In genomic region chr9:131160416-131161112, GRCh38 we compare ENCODE assay signal across 22 cellular contexts. TPM values are rescaled to one million over a fixed set of nuclear protein-coding genes. Genes with fewer than 3 reads are reported as not detected.
A peak's percentile ranks its signal among the peaks of the same experiment; 100 is the strongest.
DNase-seq lines count a peak whose midpoint lies in the region; ATAC-seq and TF ChIP-seq lines count a peak whose summit lies in the region.
"Had no signal": no experiment of that assay in that cellular context is flagged by ENCODE, and none has a peak within 500 bp of the region (broad histone marks: within the 10 kb centered on the region; RNA-seq: fewer than 3 reads in every experiment).

No MANE protein-coding gene starts in this region.

- no peak overlapping the region for H2BK5ac ChIP-seq in mesenchymal stem cell (ENCODE audit: low read depth, low read length, poor library complexity, severe bottlenecking)

- TF ChIP-seq CTCF in endodermal cell (conservative IDR thresholded peaks at IDR 0.05) = no peak
- TF ChIP-seq CTCF in OCI-LY7 (conservative IDR thresholded peaks at IDR 0.05; ENCODE audit: low read length) = no peak

- WGBS in endodermal cell (ENCODE audit: insufficient coverage in 1 of 2, insufficient read length in 1 of 2), 2 experiments = 93% methylated on average over 1 of the region's 1 CpG; no CpG with 5 or more reads in 1 of the 2 experiments
- WGBS in mesenchymal stem cell = 100% methylated on average over 1 of the region's 1 CpG

- H2AFZ ChIP-seq in mesenchymal stem cell (ENCODE audit: low read depth, low read length) = no peak overlapping the region
- H2AFZ ChIP-seq in OCI-LY7 (ENCODE audit: low read length) = no peak overlapping the region

- POLR2A ChIA-PET in OCI-LY7 (lab: Charles Lee) = no interaction called here

- no peak overlapping the region for H2BK120ac ChIP-seq in mesenchymal stem cell (ENCODE audit: low read depth, low read length)

- H3K9ac ChIP-seq in endodermal cell (ENCODE audit: extremely low read depth, low read length, poor library complexity, severe bottlenecking) (no peak overlapping the region), mesenchymal stem cell (ENCODE audit: low read length) (no peak overlapping the region)

- H3K4ac ChIP-seq in mesenchymal stem cell (ENCODE audit: low read depth in 1 of 2, low read length in 2 of 2) = no peak overlapping the region

- H3K79me2 ChIP-seq in OCI-LY7 (ENCODE audit: insufficient read depth, low read depth, low read length) = no peaks in the 10 kb centered on the region

- no peak overlapping the region for H3K27ac ChIP-seq in endodermal cell (ENCODE audit: low read depth, low read length)
- H3K27ac ChIP-seq in mesenchymal stem cell (ENCODE audit: low read length, poor library complexity, severe bottlenecking) = peak overlapping the region; percentile 70
- no peak overlapping the region for H3K27ac ChIP-seq in OCI-LY7 (ENCODE audit: low read depth, low read length, poor library complexity, severe bottlenecking)
- H3K27ac ChIP-seq: A549, Peyer's patch, SK-N-MC had no signal

- H2AK5ac ChIP-seq in mesenchymal stem cell (ENCODE audit: low read length, severe bottlenecking) = no peak overlapping the region

- no peak overlapping the region for H3K18ac ChIP-seq in mesenchymal stem cell (ENCODE audit: low read depth in 1 of 2, low read length in 2 of 2)

- H3K4me1 ChIP-seq in endodermal cell (ENCODE audit: control insufficient read depth, insufficient read depth, low read length) = no peaks in the 10 kb centered on the region
- H3K4me1 ChIP-seq in mesenchymal stem cell (ENCODE audit: control insufficient read depth, insufficient read depth, low read depth, low read length) = peaks cover 2% of the 10 kb centered on the region
- no peaks in the 10 kb centered on the region for H3K4me1 ChIP-seq in OCI-LY7 (ENCODE audit: insufficient read depth, low read length, poor library complexity, severe bottlenecking)
- H3K4me1 ChIP-seq: A549, Peyer's patch had no signal

- H3K27me3 Mint-ChIP-seq in endodermal cell (ENCODE audit: insufficient read depth) = no peaks in the 10 kb centered on the region
- H3K27me3 Mint-ChIP-seq: CD4-positive, alpha-beta memory T cell had no signal

- in situ Hi-C loops in ACHN (cut with HindIII; ENCODE audit: low pct_ligation_motif_present, low pct_unique_long_range_greater_than_20kb, low sequenced_read_pairs) = no loop called here

- H3K36me3 ChIP-seq in endodermal cell (ENCODE audit: control insufficient read depth, insufficient read depth, low read length) (peaks cover 58% of the 10 kb centered on the region), mesenchymal stem cell (ENCODE audit: control insufficient read depth in 1 of 2, insufficient read depth in 2 of 2, low read depth in 1 of 2, low read length in 2 of 2) (peaks cover 21 to 75% of the 10 kb centered on the region in 2 experiments), OCI-LY7 (ENCODE audit: insufficient read depth, low read length) (peaks cover 84% of the 10 kb centered on the region)

- no peak overlapping the region for H2BK15ac ChIP-seq in mesenchymal stem cell (ENCODE audit: low read depth, poor library complexity, severe bottlenecking)

- DNase-seq in ACHN (peak; percentile 55), DMS53 treated with DMSO at 0.1 percent for 48 hours (lab: John Stamatoyannopoulos, UW; ENCODE audit: unreplicated experiment) (peak; percentile 81), endodermal cell (no peak), mesenchymal stem cell (no peak), OCI-LY7 (ENCODE audit: low spot score) (no peak), SK-N-DZ (ENCODE audit: low spot score) (no peak)
- DNase-seq: C1 segment of cervical spinal cord; CD4-positive, alpha-beta memory T cell; COR-L47; DND-41; KBM-7; MG63; NCI-H2029; NCI-H2227 treated with DMSO at 0.1 percent for 48 hours; NCI-H526 treated with DMSO at 0.1 percent for 48 hours; OCI-M1; Peyer's patch; SHP77 treated with DMSO at 0.1 percent for 48 hours had no signal

- ATAC-seq in HG03159 (IDR thresholded peaks at IDR 0.05; ENCODE audit: unreplicated experiment) = no peak
- ATAC-seq: A549, HCT116 had no signal

- peaks cover 18% of the 10 kb centered on the region for H3K4me1 Mint-ChIP-seq in endodermal cell

- no peaks in the 10 kb centered on the region for H4K20me1 ChIP-seq in OCI-LY7 (ENCODE audit: insufficient read depth, low read length)

- H3K4me3 Mint-ChIP-seq in endodermal cell = no peak overlapping the region
- H3K4me3 Mint-ChIP-seq: CD4-positive, alpha-beta memory T cell had no signal

- H3K4me3 ChIP-seq in endodermal cell (ENCODE audit: low read length) (no peak overlapping the region), mesenchymal stem cell (ENCODE audit: insufficient read depth in 1 of 2, low read depth in 1 of 2, low read length in 2 of 2) (no peak overlapping the region), OCI-LY7 (ENCODE audit: low read depth, low read length, poor library complexity, severe bottlenecking) (no peak overlapping the region)
- H3K4me3 ChIP-seq: A549, MG63, Peyer's patch, SK-N-MC had no signal

- intact Hi-C loops in OCI-LY7 (cut with micrococcal nuclease; ENCODE audit: unreplicated experiment) = no loop called here

- H2BK12ac ChIP-seq in mesenchymal stem cell (ENCODE audit: low read length in 2 of 2) = no peak overlapping the region

- no peak overlapping the region for H3K4me2 ChIP-seq in mesenchymal stem cell (ENCODE audit: low read length, poor library complexity, severe bottlenecking)
- H3K4me2 ChIP-seq in OCI-LY7 (ENCODE audit: low read length) = no peak overlapping the region
- H3K4me2 ChIP-seq: A549 had no signal

- H3K23ac ChIP-seq in mesenchymal stem cell (ENCODE audit: low read length in 2 of 2) = no peak overlapping the region

- H4K8ac ChIP-seq in mesenchymal stem cell (ENCODE audit: low read length) = no peak overlapping the region

- H3K9me3 Mint-ChIP-seq in endodermal cell = no peaks in the 10 kb centered on the region
- H3K9me3 Mint-ChIP-seq: CD4-positive, alpha-beta memory T cell had no signal

- H3K79me1 ChIP-seq in mesenchymal stem cell (replicated peaks; ENCODE audit: low read length, poor library complexity, severe bottlenecking) = peaks cover 20% of the 10 kb centered on the region

- H3K9me3 ChIP-seq in endodermal cell (ENCODE audit: control insufficient read depth, low read length) (no peaks in the 10 kb centered on the region), mesenchymal stem cell (ENCODE audit: control insufficient read depth, low read length) (no peaks in the 10 kb centered on the region), OCI-LY7 (ENCODE audit: low read length) (no peaks in the 10 kb centered on the region)
- H3K9me3 ChIP-seq: A549, MG63, Peyer's patch had no signal

- H3K27ac Mint-ChIP-seq in endodermal cell = peak overlapping the region; percentile 35
- H3K27ac Mint-ChIP-seq: CD4-positive, alpha-beta memory T cell had no signal

- H3K27me3 ChIP-seq in endodermal cell (ENCODE audit: control insufficient read depth, insufficient read depth, low read length, poor library complexity, severe bottlenecking) (no peaks in the 10 kb centered on the region), mesenchymal stem cell (ENCODE audit: control insufficient read depth in 1 of 2, insufficient read depth in 1 of 2, low read length in 2 of 2) (no peaks in the 10 kb centered on the region)
- H3K27me3 ChIP-seq: MG63, Peyer's patch had no signal

- no peak overlapping the region for H4K91ac ChIP-seq in mesenchymal stem cell (ENCODE audit: low read length)

- no peaks in the 10 kb centered on the region for H3K9me2 ChIP-seq in OCI-LY7 (ENCODE audit: insufficient read depth, low read length)

- H3K36me3 Mint-ChIP-seq in endodermal cell (ENCODE audit: low read depth) = peaks cover 62% of the 10 kb centered on the region

- no TSS peak for BruUV-seq in OCI-LY7 (replicated peaks; lab: Mats Ljungman, UMichigan)

- CTCF ChIA-PET in OCI-LY7 (lab: Charles Lee; ENCODE audit: unreplicated experiment) = no interaction called here

- no peak overlapping the region for H3K14ac ChIP-seq in mesenchymal stem cell (ENCODE audit: low read length in 2 of 2)

RNA-seq across cellular contexts. Expression of gene NUP214, which starts 35.2 kb away (rescaled TPM):
- total RNA-seq in endodermal cell = 10 to 100 TPM; 56.7 to 59.9 TPM
- polyA plus RNA-seq in endodermal cell (2013, experiment 1 of 2) = 27.4 TPM
- 25.6 TPM for polyA plus RNA-seq in endodermal cell (2013, experiment 2 of 2)
- 18.3 TPM for polyA plus RNA-seq in mesenchymal stem cell (2013, experiment 1 of 2)
- polyA plus RNA-seq in mesenchymal stem cell (2013, experiment 2 of 2) = 12.3 TPM
- 17.0 and 19.7 TPM in 2 replicates for total RNA-seq in OCI-LY7 (2014; rRNA removed; shearing (Covaris generic))
- 67.1 and 69.6 TPM in 2 replicates for total RNA-seq in OCI-LY7 (2022)
- polyA plus RNA-seq in SK-N-DZ (2014; cell fraction: cytosol; rRNA removed) = 17.7 and 27.3 TPM in 2 replicates
- 18.5 and 41.9 TPM in 2 replicates for polyA plus RNA-seq in SK-N-DZ (2014; cell fraction: nucleus; rRNA removed)

Comparison
In these comparisons a context has a peak if more than half of its experiments do, and no peak if none do; other contexts are left out.
1. DNase-seq: peak in ACHN (single experiment) and DMS53 treated with DMSO at 0.1 percent for 48 hours (single experiment); none in endodermal cell (single experiment), mesenchymal stem cell (single experiment), OCI-LY7 (single experiment) and SK-N-DZ (single experiment).